In the genomic region with DNA sequence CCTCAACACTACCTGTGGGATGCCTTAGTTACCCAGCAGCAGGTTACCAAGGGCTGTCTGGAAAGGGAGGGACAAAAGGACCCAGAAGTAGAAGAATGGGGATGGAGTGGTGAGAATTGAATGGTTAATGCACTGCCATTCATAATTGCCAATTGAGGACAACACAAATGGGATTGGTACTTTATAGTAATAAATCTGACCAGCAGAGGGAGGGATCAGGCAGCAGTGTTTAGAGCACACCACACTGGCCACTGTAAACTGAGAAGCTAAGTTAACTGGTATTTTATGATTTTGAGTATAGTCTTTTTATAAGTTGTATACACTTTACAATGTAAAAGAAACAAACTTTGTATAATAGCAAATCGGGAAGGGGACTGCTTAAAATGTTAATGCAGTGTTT, we compare ENCODE assay signal across 10 cellular contexts. TPM values are rescaled to one million over a fixed set of nuclear protein-coding genes. Genes with fewer than 3 reads are reported as not detected.
DNase-seq lines count a peak whose midpoint lies in the region; ATAC-seq and TF ChIP-seq lines count a peak whose summit lies in the region.
"Had no signal": no experiment of that assay in that cellular context is flagged by ENCODE, and none has a peak within 500 bp of the region (broad histone marks: within the 10 kb centered on the region; RNA-seq: fewer than 3 reads in every experiment).

No MANE protein-coding gene starts in this region.

- H2AFZ ChIP-seq in HCT116 (ENCODE audit: low read depth, low read length, poor library complexity, severe bottlenecking) = no peak overlapping the region

- DNase-seq in HCT116 (ENCODE audit: low read depth, low spot score) = no peak
- DNase-seq in naive thymus-derived CD4-positive, alpha-beta T cell = no peak
- no peak for DNase-seq in effector CD8-positive, alpha-beta T cell (lab: John Stamatoyannopoulos, UW)
- DNase-seq: amniotic stem cell, NCI-H187, retina, substantia nigra had no signal

- no peaks in the 10 kb centered on the region for H3K4me1 ChIP-seq in HCT116 (ENCODE audit: control insufficient read depth in 1 of 2, insufficient read depth in 2 of 2, low read length in 2 of 2)
- H3K4me1 ChIP-seq in naive thymus-derived CD4-positive, alpha-beta T cell (ENCODE audit: control insufficient read depth in 2 of 2, insufficient read depth in 2 of 2, low read length in 2 of 2) = no peaks in the 10 kb centered on the region

- no peaks in the 10 kb centered on the region for H3K27me3 ChIP-seq in HCT116 (ENCODE audit: insufficient read depth, low read length)
- no peaks in the 10 kb centered on the region for H3K27me3 ChIP-seq in naive thymus-derived CD4-positive, alpha-beta T cell (ENCODE audit: control insufficient read depth in 2 of 2, insufficient read depth in 2 of 2, low read length in 2 of 2)

- H3K27ac ChIP-seq in HCT116 (ENCODE audit: low read depth, low read length) = no peak overlapping the region
- H3K27ac ChIP-seq in naive thymus-derived CD4-positive, alpha-beta T cell (ENCODE audit: low read depth, low read length) = no peak overlapping the region

- TF ChIP-seq POLR2A in HCT116 (IDR thresholded peaks at IDR 0.05; ENCODE audit: borderline replicate concordance, extremely low read depth, insufficient read depth, insufficient read length) = no peak

- no peak overlapping the region for H3K4me2 ChIP-seq in HCT116 (ENCODE audit: low read length)

- RAD21 ChIA-PET in HCT116 (lab: Charles Lee; ENCODE audit: low non-redundant PET in 1 of 2, low total read pairs in 2 of 2, uncharacterized antibody in 2 of 2, unreplicated experiment in 2 of 2) = no interaction called here

- no TSS peak for BruUV-seq in HCT116 (replicated peaks; lab: Mats Ljungman, UMichigan)

- H3K9me3 Mint-ChIP-seq in naive thymus-derived CD4-positive, alpha-beta T cell = no peaks in the 10 kb centered on the region

- H3K9me3 ChIP-seq in HCT116 (ENCODE audit: control insufficient read depth in 1 of 2, insufficient read depth in 1 of 2, low read depth in 1 of 2, low read length in 2 of 2) = no peaks in the 10 kb centered on the region
- no peaks in the 10 kb centered on the region for H3K9me3 ChIP-seq in naive thymus-derived CD4-positive, alpha-beta T cell (ENCODE audit: control insufficient read depth in 2 of 3, low read length in 3 of 3)

- H3K4me1 Mint-ChIP-seq in naive thymus-derived CD4-positive, alpha-beta T cell = peaks cover 0 to 6% (median 3%) of the 10 kb centered on the region in 7 donors

- no peaks in the 10 kb centered on the region for H4K20me1 ChIP-seq in HCT116 (ENCODE audit: insufficient read depth)

- intact Hi-C loops in HCT116 (cut with micrococcal nuclease) = no loop called here
- intact Hi-C loops in naive thymus-derived CD4-positive, alpha-beta T cell (cut with micrococcal nuclease) = no loop called here

- H3K9ac ChIP-seq in HCT116 (ENCODE audit: low read length) = no peak overlapping the region

- H3K27me3 Mint-ChIP-seq in naive thymus-derived CD4-positive, alpha-beta T cell = no peaks in the 10 kb centered on the region

- POLR2A ChIA-PET in HCT116 (lab: Charles Lee) = no interaction called here
- POLR2A ChIA-PET in naive thymus-derived CD4-positive, alpha-beta T cell (lab: Charles Lee) = interaction anchor here (3.3 kb wide), 1 partner anchor 11 kb away, joined by 15 read pairs; a partner anchor contains a TSS

- CTCF ChIA-PET in HCT116 (lab: Charles Lee) = interaction anchor here (0.6 to 2.6 kb wide), 4 partner anchors 10 to 161 kb away, joined by 3 to 6 read pairs (median 3); no protein-coding TSS in a partner anchor
- CTCF ChIA-PET in naive thymus-derived CD4-positive, alpha-beta T cell (lab: Charles Lee) = no interaction called here

- TF ChIP-seq RAD21 in HCT116 (IDR thresholded peaks at IDR 0.05; ENCODE audit: low read depth) = peak; percentile 16; the same call in 1 of the 2 replicates

- TF ChIP-seq CTCF in HCT116 (IDR thresholded peaks at IDR 0.05 in 2 of 3, conservative IDR thresholded peaks at IDR 0.05 in 1 of 3; ENCODE audit: borderline replicate concordance in 1 of 3, insufficient read depth in 1 of 3, low read depth in 2 of 3, low read length in 2 of 3) = peak; percentile 14 to 43 (median 27); a peak in 3 of 6 replicates
- 0 out of 2 replicates have a peak, but pooled peaks have one; percentile 17 for TF ChIP-seq CTCF in WI38 (IDR thresholded peaks at IDR 0.05; ENCODE audit: low read depth, low read length)

- H3K36me3 ChIP-seq in HCT116 (ENCODE audit: control insufficient read depth in 1 of 2, insufficient read depth in 2 of 2, low read length in 2 of 2) = peaks cover 38 to 47% of the 10 kb centered on the region in 2 experiments
- H3K36me3 ChIP-seq in naive thymus-derived CD4-positive, alpha-beta T cell (ENCODE audit: control insufficient read depth in 2 of 3, insufficient read depth in 3 of 3, low read length in 3 of 3) = peaks cover 10 to 81% (median 11%) of the 10 kb centered on the region in 3 experiments

- H3K27ac Mint-ChIP-seq in naive thymus-derived CD4-positive, alpha-beta T cell = peak overlapping the region in 1 of 9 donors; percentile 70

- H3K36me3 Mint-ChIP-seq in naive thymus-derived CD4-positive, alpha-beta T cell = peaks cover 6 to 45% (median 20%) of the 10 kb centered on the region in 5 donors

- no peaks in the 10 kb centered on the region for H3K9me2 ChIP-seq in HCT116 (ENCODE audit: insufficient read depth)

- H3K4me3 ChIP-seq in HCT116 (replicated peaks in 1 of 2; ENCODE audit: low read depth in 1 of 2, low read length in 2 of 2) (no peak overlapping the region), WI38 (ENCODE audit: low read depth, low read length) (no peak overlapping the region)
- H3K4me3 ChIP-seq in naive thymus-derived CD4-positive, alpha-beta T cell (ENCODE audit: low read length) = no peak overlapping the region

- ATAC-seq in HCT116 (peak; percentile 93), HG03280 (IDR thresholded peaks at IDR 0.05; ENCODE audit: unreplicated experiment) (no peak), HG03342 (IDR thresholded peaks at IDR 0.05; ENCODE audit: unreplicated experiment) (no peak)
- ATAC-seq in naive thymus-derived CD4-positive, alpha-beta T cell = peak; percentile 41

- no peak overlapping the region for H3K4me3 Mint-ChIP-seq in naive thymus-derived CD4-positive, alpha-beta T cell

- peaks cover 2% of the 10 kb centered on the region; the same call in 1 of the 2 replicates for H3K79me2 ChIP-seq in HCT116 (ENCODE audit: insufficient read depth, low read length)

TF ChIP-seq in HCT116, 20 proteins besides CTCF, POLR2A, EP300 and RAD21 (continues in another document):
- TF ChIP-seq EGR1 (IDR thresholded peaks at IDR 0.05; ENCODE audit: low read depth) (no peak), YY1 (IDR thresholded peaks at IDR 0.05; ENCODE audit: extremely low read depth, insufficient replicate concordance, low read depth, low read length) (no peak), ZFX (IDR thresholded peaks at IDR 0.05) (no peak), TCF7L2 (IDR thresholded peaks at IDR 0.05; ENCODE audit: borderline replicate concordance, extremely low read depth, insufficient read depth, insufficient read length) (no peak), JUND (IDR thresholded peaks at IDR 0.05) (no peak), SP1 (IDR thresholded peaks at IDR 0.05; ENCODE audit: low read depth) (no peak), SRF (IDR thresholded peaks at IDR 0.05; ENCODE audit: low read depth) (no peak), ELF1 (IDR thresholded peaks at IDR 0.05; ENCODE audit: borderline replicate concordance, low read depth) (no peak)
- TF ChIP-seq, protein P1, sequence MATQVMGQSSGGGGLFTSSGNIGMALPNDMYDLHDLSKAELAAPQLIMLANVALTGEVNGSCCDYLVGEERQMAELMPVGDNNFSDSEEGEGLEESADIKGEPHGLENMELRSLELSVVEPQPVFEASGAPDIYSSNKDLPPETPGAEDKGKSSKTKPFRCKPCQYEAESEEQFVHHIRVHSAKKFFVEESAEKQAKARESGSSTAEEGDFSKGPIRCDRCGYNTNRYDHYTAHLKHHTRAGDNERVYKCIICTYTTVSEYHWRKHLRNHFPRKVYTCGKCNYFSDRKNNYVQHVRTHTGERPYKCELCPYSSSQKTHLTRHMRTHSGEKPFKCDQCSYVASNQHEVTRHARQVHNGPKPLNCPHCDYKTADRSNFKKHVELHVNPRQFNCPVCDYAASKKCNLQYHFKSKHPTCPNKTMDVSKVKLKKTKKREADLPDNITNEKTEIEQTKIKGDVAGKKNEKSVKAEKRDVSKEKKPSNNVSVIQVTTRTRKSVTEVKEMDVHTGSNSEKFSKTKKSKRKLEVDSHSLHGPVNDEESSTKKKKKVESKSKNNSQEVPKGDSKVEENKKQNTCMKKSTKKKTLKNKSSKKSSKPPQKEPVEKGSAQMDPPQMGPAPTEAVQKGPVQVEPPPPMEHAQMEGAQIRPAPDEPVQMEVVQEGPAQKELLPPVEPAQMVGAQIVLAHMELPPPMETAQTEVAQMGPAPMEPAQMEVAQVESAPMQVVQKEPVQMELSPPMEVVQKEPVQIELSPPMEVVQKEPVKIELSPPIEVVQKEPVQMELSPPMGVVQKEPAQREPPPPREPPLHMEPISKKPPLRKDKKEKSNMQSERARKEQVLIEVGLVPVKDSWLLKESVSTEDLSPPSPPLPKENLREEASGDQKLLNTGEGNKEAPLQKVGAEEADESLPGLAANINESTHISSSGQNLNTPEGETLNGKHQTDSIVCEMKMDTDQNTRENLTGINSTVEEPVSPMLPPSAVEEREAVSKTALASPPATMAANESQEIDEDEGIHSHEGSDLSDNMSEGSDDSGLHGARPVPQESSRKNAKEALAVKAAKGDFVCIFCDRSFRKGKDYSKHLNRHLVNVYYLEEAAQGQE (IDR thresholded peaks at IDR 0.05; ENCODE audit: low read depth) = no peak
- TF ChIP-seq, protein P2, sequence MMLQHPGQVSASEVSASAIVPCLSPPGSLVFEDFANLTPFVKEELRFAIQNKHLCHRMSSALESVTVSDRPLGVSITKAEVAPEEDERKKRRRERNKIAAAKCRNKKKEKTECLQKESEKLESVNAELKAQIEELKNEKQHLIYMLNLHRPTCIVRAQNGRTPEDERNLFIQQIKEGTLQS (IDR thresholded peaks at IDR 0.05) = no peak

RNA-seq across cellular contexts. Expression of a gene that starts 10.7 kb away (rescaled TPM):
- 29.6 TPM for total RNA-seq in HCT116 (2021; ENCODE audit: unreplicated experiment)
- 18.8 and 23.3 TPM in 2 replicates for polyA plus RNA-seq in HCT116 (2012)
- total RNA-seq in naive thymus-derived CD4-positive, alpha-beta T cell = 10 to 100 TPM; 35.5 to 78.6 (median 63.9) TPM
- polyA plus RNA-seq in naive thymus-derived CD4-positive, alpha-beta T cell = 10 to 100 TPM; 32.4 to 38.4 TPM

RNA-seq across cellular contexts. Expression of a gene that starts 22.1 kb away (rescaled TPM):
- total RNA-seq in HCT116 (2021; ENCODE audit: unreplicated experiment) = not detected
- polyA plus RNA-seq in HCT116 (2012) = not detected in 2 replicates
- total RNA-seq in naive thymus-derived CD4-positive, alpha-beta T cell = not detected
- not detected for polyA plus RNA-seq in naive thymus-derived CD4-positive, alpha-beta T cell

RNA-seq across cellular contexts. Expression of a gene that starts 40.2 kb away (rescaled TPM):
- 39.2 TPM for total RNA-seq in HCT116 (2021; ENCODE audit: unreplicated experiment)
- polyA plus RNA-seq in HCT116 (2012) = 23.5 and 25.2 TPM in 2 replicates
- 10 to 100 TPM in 3 of 5 experiments, 1 to 10 TPM in 2; 6.2 to 11.3 (median 10.4) TPM for total RNA-seq in naive thymus-derived CD4-positive, alpha-beta T cell
- 1 to 10 TPM; 2.7 to 6.5 TPM for polyA plus RNA-seq in naive thymus-derived CD4-positive, alpha-beta T cell

RNA-seq across cellular contexts. Expression of a gene that starts 40.3 kb away (rescaled TPM):
- 12.9 TPM for total RNA-seq in HCT116 (2021; ENCODE audit: unreplicated experiment)
- polyA plus RNA-seq in HCT116 (2012) = 11.5 and 11.8 TPM in 2 replicates
- 1 to 10 TPM in 4 of 5 experiments, under 1 TPM in 1; 1.00 to 1.1 (median 1.0) TPM for total RNA-seq in naive thymus-derived CD4-positive, alpha-beta T cell
- polyA plus RNA-seq in naive thymus-derived CD4-positive, alpha-beta T cell = 1 to 10 TPM; 1.7 to 2.3 TPM

Comparison
In these comparisons a context has a peak if more than half of its experiments do, and no peak if none do; other contexts are left out.
1. ATAC-seq: peak in HCT116 (single experiment) and naive thymus-derived CD4-positive, alpha-beta T cell (single experiment); none in HG03280 (single experiment) and HG03342 (single experiment).